8 cellular contexts compared by ENCODE assay signal in the genomic region with DNA sequence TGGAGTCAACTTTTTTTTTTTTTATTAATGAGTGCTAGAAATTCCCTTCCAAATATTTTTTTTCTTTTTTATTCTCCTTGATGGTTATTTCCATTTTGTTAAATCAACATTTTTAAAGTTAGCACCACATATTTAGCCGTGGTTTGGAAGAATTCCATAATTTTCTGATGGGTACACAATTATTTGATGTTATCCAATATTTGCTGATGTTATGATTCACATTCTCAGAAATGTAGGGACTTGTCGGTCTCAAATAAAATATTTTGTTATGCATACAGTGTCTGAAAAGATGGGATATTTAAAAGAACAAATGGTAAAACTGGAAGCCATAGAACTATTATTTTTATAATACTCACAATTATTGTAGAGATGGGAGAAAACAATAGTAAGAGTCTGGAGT.
"Had no signal": no experiment of that assay in that cellular context is flagged by ENCODE, and none has a peak within 500 bp of the region (broad histone marks: within the 10 kb centered on the region; RNA-seq: fewer than 3 reads in every experiment).

No MANE protein-coding gene starts in this region.

- H3K4me3 Mint-ChIP-seq: GM23338, H9 had no signal

- H2AFZ ChIP-seq: GM23338 had no signal

- H3K4me3 ChIP-seq: GM23338, K562 had no signal

- H3K27ac Mint-ChIP-seq: GM23338, H9 had no signal

- H3K9me3 Mint-ChIP-seq: GM23338, H9 had no signal

- ATAC-seq: GM23338, K562 had no signal

- DNase-seq: H9, HCEC 1CT, IMR-90 had no signal

- H3K4me2 ChIP-seq: GM23338 had no signal

- FAIRE-seq: H1, H54, HTR-8/SVneo, K562 had no signal
